In genomic region chr4:46975144-46975543, GRCh38 we compare ENCODE assay signal across 2 cellular contexts.
A peak's percentile ranks its signal among the peaks of the same experiment; 100 is the strongest.
TF ChIP-seq lines count a peak whose summit lies in the region.

No MANE protein-coding gene starts in this region.

TF ChIP-seq in IMR-90, 13 proteins besides CTCF, POLR2A, EP300 and RAD21:
- TF ChIP-seq SMC3 (IDR thresholded peaks at IDR 0.05; ENCODE audit: low read depth, low read length) (no peak), CEBPB (IDR thresholded peaks at IDR 0.05; ENCODE audit: low read depth, low read length) (no peak), MAFK (IDR thresholded peaks at IDR 0.05; ENCODE audit: low read depth, low read length) (peak; percentile 63)

TF ChIP-seq in K562, 482 proteins besides CTCF, POLR2A, EP300 and RAD21:
- TF ChIP-seq MAFF (IDR thresholded peaks at IDR 0.05; ENCODE audit: low read length) (0 out of 2 replicates have a peak, but pooled peaks have one; percentile 4), ZBTB8A (IDR thresholded peaks at IDR 0.05; ENCODE audit: partially characterized antibody) (no peak)
